ENCODE assay signal across 22 cellular contexts in genomic region chr7:140261522-140261921, GRCh38.
DNase-seq lines count a peak whose midpoint lies in the region; ATAC-seq and TF ChIP-seq lines count a peak whose summit lies in the region.
"Had no signal": no experiment of that assay in that cellular context is flagged by ENCODE, and none has a peak within 500 bp of the region (broad histone marks: within the 10 kb centered on the region; RNA-seq: fewer than 3 reads in every experiment).

No MANE protein-coding gene starts in this region.

- H3K36me3 ChIP-seq in heart right ventricle (no peaks in the 10 kb centered on the region), colonic mucosa (no peaks in the 10 kb centered on the region), subcutaneous abdominal adipose tissue (ENCODE audit: control insufficient read depth in 5 of 5, insufficient read depth in 5 of 5, low read length in 5 of 5) (no peaks in the 10 kb centered on the region)
- H3K36me3 ChIP-seq: brain microvascular endothelial cell, SJSA1, stomach had no signal

- H3K9me3 ChIP-seq in heart right ventricle (peaks cover 0 to 7% (median 0%) of the 10 kb centered on the region in 11 donors), colonic mucosa (no peaks in the 10 kb centered on the region), subcutaneous abdominal adipose tissue (ENCODE audit: control insufficient read depth in 5 of 5, low read length in 5 of 5) (no peaks in the 10 kb centered on the region)
- H3K9me3 ChIP-seq: SJSA1, stomach had no signal

- H3K27me3 ChIP-seq in heart right ventricle (peaks cover 0 to 3% (median 0%) of the 10 kb centered on the region in 7 donors), colonic mucosa (no peaks in the 10 kb centered on the region), subcutaneous abdominal adipose tissue (ENCODE audit: control insufficient read depth in 5 of 5, insufficient read depth in 4 of 5, low read length in 5 of 5) (peaks cover 0 to 7% (median 4%) of the 10 kb centered on the region in 5 donors)
- H3K27me3 ChIP-seq: brain microvascular endothelial cell, SJSA1, stomach had no signal

- H3K27ac ChIP-seq in heart right ventricle, result peak overlapping the region in 7 of 10 donors; percentile 25 to 66 (median 39)
- H3K27ac ChIP-seq in colonic mucosa, result peak overlapping the region; percentile 64
- H3K27ac ChIP-seq in subcutaneous abdominal adipose tissue (ENCODE audit: low read depth, low read length), result peak overlapping the region; percentile 65
- H3K27ac ChIP-seq: brain microvascular endothelial cell, epithelial cell of prostate, foreskin keratinocyte, SJSA1 had no signal

- H3K4me1 ChIP-seq in heart right ventricle (peaks cover 0 to 22% (median 5%) of the 10 kb centered on the region in 9 donors), colonic mucosa (peaks cover 8% of the 10 kb centered on the region), subcutaneous abdominal adipose tissue (ENCODE audit: control insufficient read depth in 5 of 5, insufficient read depth in 5 of 5, low read length in 5 of 5) (peaks cover 0 to 29% (median 0%) of the 10 kb centered on the region in 5 donors)
- H3K4me1 ChIP-seq: foreskin keratinocyte, SJSA1 had no signal

- no peak overlapping the region for H3K9ac ChIP-seq in colonic mucosa (ENCODE audit: low read depth in 2 of 2, low read length in 2 of 2)
- H3K9ac ChIP-seq in subcutaneous abdominal adipose tissue (ENCODE audit: low read length in 5 of 5), result no peak overlapping the region

- intact Hi-C loops in heart right ventricle (cut with DNase I), result no loop called here
- intact Hi-C loops in Right ventricle myocardium inferior (cut with DNase I), result loop anchor here (5.0 kb wide), 1 partner anchor 84 kb away; the partner anchor contains the start of gene KDM7A
- intact Hi-C loops in colonic mucosa (cut with DNase I), result no loop called here

- 55 to 82% methylated on average over 1 of the region's 1 CpG for WGBS in heart right ventricle, 2 donors

- ATAC-seq in heart right ventricle (no peak), Right ventricle myocardium inferior (no peak), HG02852 (IDR thresholded peaks at IDR 0.05; ENCODE audit: unreplicated experiment) (no peak)
- ATAC-seq: activated CD4-positive, alpha-beta T cell treated with anti-CD3 and anti-CD28 coated beads for 36 hours; foreskin keratinocyte had no signal

- TF ChIP-seq CTCF in heart right ventricle (IDR thresholded peaks at IDR 0.05) (no peak), colonic mucosa (IDR thresholded peaks at IDR 0.05) (no peak)

- DNase-seq in heart right ventricle (no peak), Right ventricle myocardium inferior (ENCODE audit: missing footprints) (no peak), NCI-H82 (lab: John Stamatoyannopoulos, UW) (peak; percentile 87), colonic mucosa (no peak), EL (no peak), SW 1271 (lab: John Stamatoyannopoulos, UW) (no peak)
- DNase-seq: activated CD4-positive, alpha-beta T cell treated with anti-CD3 and anti-CD28 coated beads for 36 hours; brain microvascular endothelial cell; COR-L47; foreskin keratinocyte; H9; Karpas-422; kidney glomerular epithelial cell; NCI-H1105 treated with DMSO at 0.1 percent for 48 hours; NCI-H526; OCI-M1; stimulated activated CD4-positive, alpha-beta T cell treated with anti-CD3 and anti-CD28 coated beads, Interleukin-2, amount 100 ng/mL, for 24 hours; stomach had no signal

- H3K4me3 ChIP-seq in heart right ventricle (no peak overlapping the region), colonic mucosa (no peak overlapping the region), subcutaneous abdominal adipose tissue (ENCODE audit: low read depth in 1 of 5, low read length in 5 of 5) (no peak overlapping the region)
- H3K4me3 ChIP-seq: SJSA1, stomach had no signal
